8 cellular contexts compared by ENCODE assay signal in genomic region chr17:45431531-45432404, GRCh38. TPM values are rescaled to one million over a fixed set of nuclear protein-coding genes. Genes with fewer than 3 reads are reported as not detected.
DNase-seq lines count a peak whose midpoint lies in the region; ATAC-seq and TF ChIP-seq lines count a peak whose summit lies in the region.

No MANE protein-coding gene starts in this region.

- H3F3A ChIP-seq in DOHH2 (ENCODE audit: control insufficient read depth, insufficient read depth): peaks cover 7% of the 10 kb centered on the region

- WGBS in spleen, 5 donors: 0 to 1% (median 0%) methylated on average over 17 to 64 of the region's 64 CpGs

- peaks cover 24% of the 10 kb centered on the region for H3K27me3 ChIP-seq in DOHH2 (ENCODE audit: control insufficient read depth, low read length)
- H3K27me3 ChIP-seq in H7 (ENCODE audit: control insufficient read depth, insufficient read depth, low read length): peaks cover 49% of the 10 kb centered on the region
- H3K27me3 ChIP-seq in spleen (replicated peaks in 1 of 7): peaks cover 0 to 25% (median 0%) of the 10 kb centered on the region in 7 donors

- H3K4me1 ChIP-seq in DOHH2 (ENCODE audit: control insufficient read depth, low read length) (peaks cover 44% of the 10 kb centered on the region), spleen (peaks cover 14 to 77% (median 63%) of the 10 kb centered on the region in 6 donors)

- TF ChIP-seq POLR2A in spleen (IDR thresholded peaks at IDR 0.05): no peak

- TF ChIP-seq CTCF in DOHH2 (IDR thresholded peaks at IDR 0.05; ENCODE audit: low read depth, low read length, poor library complexity, severe bottlenecking) (no peak), astrocyte of the spinal cord (IDR thresholded peaks at IDR 0.05; ENCODE audit: low read depth, low read length) (no peak), spleen (IDR thresholded peaks at IDR 0.05 in 8 of 11, conservative IDR thresholded peaks at IDR 0.05 in 3 of 11) (no peak)

- no peaks in the 10 kb centered on the region for H3K9me3 ChIP-seq in DOHH2 (ENCODE audit: control insufficient read depth, insufficient read depth, low read length)
- no peaks in the 10 kb centered on the region for H3K9me3 ChIP-seq in spleen

- no peaks in the 10 kb centered on the region for H3K79me2 ChIP-seq in DOHH2 (ENCODE audit: control insufficient read depth, low read length)

- H3K4me2 ChIP-seq in DOHH2 (ENCODE audit: low read length): peak overlapping the region; percentile 70

- H3K36me3 ChIP-seq in DOHH2 (ENCODE audit: control insufficient read depth, low read length) (no peaks in the 10 kb centered on the region), H7 (replicated peaks; ENCODE audit: control insufficient read depth, insufficient read depth, low read length) (no peaks in the 10 kb centered on the region), spleen (peaks cover 0 to 41% (median 10%) of the 10 kb centered on the region in 6 donors)

- peak overlapping the region; percentile 54 for H3K4me3 ChIP-seq in DOHH2 (ENCODE audit: low read length)
- H3K4me3 ChIP-seq in H7 (ENCODE audit: insufficient read depth, low read depth, low read length): peak overlapping the region; percentile 66
- H3K4me3 ChIP-seq in astrocyte of the spinal cord (ENCODE audit: low read depth, low read length): peak overlapping the region; percentile 35
- H3K4me3 ChIP-seq in iPS-11a (ENCODE audit: low read depth, low read length): peak overlapping the region; percentile 62
- H3K4me3 ChIP-seq in spleen: peak overlapping the region; percentile 27 to 82 (median 63)

- intact Hi-C loops in spleen (cut with DNase I; ENCODE audit: low total_unique reads): no loop called here

- in situ Hi-C loops in astrocyte of the spinal cord (cut with HindIII; ENCODE audit: low sequenced_read_pairs): no loop called here

- H3K27ac ChIP-seq in DOHH2 (ENCODE audit: low read depth, low read length) (no peak overlapping the region), spleen (peak overlapping the region; percentile 45 to 93 (median 74))

- no peak for ATAC-seq in HG03469 (IDR thresholded peaks at IDR 0.05; ENCODE audit: unreplicated experiment)

- DNase-seq in H7 (peak; percentile 99), NCI-H1105 treated with DMSO at 0.1 percent for 48 hours (lab: John Stamatoyannopoulos, UW) (peak; percentile 65), T1000 (lab: John Stamatoyannopoulos, UW) (peak; percentile 66), astrocyte of the spinal cord (ENCODE audit: low read depth, low spot score) (no peak), spleen (peak; percentile 96)

- H3K9me2 ChIP-seq in DOHH2 (replicated peaks; ENCODE audit: control insufficient read depth, low read length): no peaks in the 10 kb centered on the region

- H4K20me1 ChIP-seq in DOHH2 (ENCODE audit: control insufficient read depth, insufficient read depth, low read depth, low read length): no peaks in the 10 kb centered on the region

RNA-seq across cellular contexts. Expression of gene ARHGAP27, which starts 0.9 kb away (rescaled TPM):
- total RNA-seq in H7 (2014; rRNA removed; shearing (Covaris generic)): 4.5 and 5.4 TPM in 2 replicates
- total RNA-seq in spleen: 100 to 1,000 TPM in 6 of 7 donors, 10 to 100 TPM in 1; 97.8 to 151 (median 129) TPM
- polyA plus RNA-seq in spleen: 100 to 1,000 TPM in 1 of 3 donors, 10 to 100 TPM in 2; 43.6 to 103 (median 73.1) TPM

RNA-seq across cellular contexts. Expression of gene PLEKHM1, which starts 58.8 kb away (rescaled TPM):
- total RNA-seq in H7 (2014; rRNA removed; shearing (Covaris generic)): 5.0 and 5.8 TPM in 2 replicates
- total RNA-seq in spleen: 100 to 1,000 TPM in 3 of 7 donors, 10 to 100 TPM in 4; 66.1 to 121 (median 84.9) TPM
- polyA plus RNA-seq in spleen: 10 to 100 TPM in 2 of 3 donors, 1 to 10 TPM in 1; 7.4 to 19.3 (median 12.4) TPM

Comparison
In these comparisons a context has a peak if more than half of its experiments do, and no peak if none do; other contexts are left out.
1. RNA of gene ARHGAP27, which starts 0.9 kb away (total RNA-seq): 97.8 to 151 TPM in spleen; 4.5 to 5.4 TPM in H7; every median in the first group is over 10 times any median in the second.
2. Peak in every context shown above with its lines, with median percentiles within 50 percentile points of each other: H3K4me3 ChIP-seq.